In genomic region chr12:57904848-57905811, GRCh38 we compare ENCODE assay signal across 8 cellular contexts. TPM values are rescaled to one million over a fixed set of nuclear protein-coding genes. Genes with fewer than 3 reads are reported as not detected.
DNase-seq lines count a peak whose midpoint lies in the region; ATAC-seq, FAIRE-seq and TF ChIP-seq lines count a peak whose summit lies in the region.

No MANE protein-coding gene starts in this region.

- no peak overlapping the region for H3K4me3 ChIP-seq in NT2/D1 (ENCODE audit: insufficient read length, low read depth)
- no peak overlapping the region for H3K4me3 ChIP-seq in mucosa of descending colon

- ATAC-seq in GM21447 (IDR thresholded peaks at IDR 0.05; ENCODE audit: unreplicated experiment) (peak; percentile 93), mucosa of descending colon (peak; percentile 100)

- H3K4me1 ChIP-seq in NT2/D1 (ENCODE audit: insufficient read depth, insufficient read length) (no peaks in the 10 kb centered on the region), mucosa of descending colon (ENCODE audit: low read depth) (peaks cover 12% of the 10 kb centered on the region)

- DNase-seq in D721Med (ENCODE audit: insufficient read length, low spot score) (peak; percentile 57), HuH-7 (ENCODE audit: low spot score) (peak; percentile 71), NT2/D1 (ENCODE audit: low read depth, low spot score) (peak; percentile 90), mucosa of descending colon (peak; percentile 81 to 96 (median 93))
- peak; percentile 66 to 71 for DNase-seq in activated CD8-positive, alpha-beta memory T cell treated with anti-CD3 and anti-CD28 coated beads for 4 hours (ENCODE audit: low read depth in 2 of 2)
- peak; percentile 92 for DNase-seq in stimulated activated CD8-positive, alpha-beta memory T cell treated with anti-CD3 and anti-CD28 coated beads, Interleukin-4, amount 100 ng/mL, for 48 hours

- no peaks in the 10 kb centered on the region for H3K9me3 ChIP-seq in NT2/D1 (ENCODE audit: insufficient read depth, low read length)
- H3K9me3 ChIP-seq in mucosa of descending colon: no peaks in the 10 kb centered on the region

- FAIRE-seq in D721Med (lab: Jason Lieb, UNC) (peak; percentile 63), endometrium (lab: Jason Lieb, UNC) (peak; percentile 93)

- TF ChIP-seq CTCF in D721Med (IDR thresholded peaks at IDR 0.05; ENCODE audit: insufficient read depth, missing control alignments) (peak; percentile 100), mucosa of descending colon (IDR thresholded peaks at IDR 0.05) (peak; percentile 99)

- peaks cover 3% of the 10 kb centered on the region for H3K27me3 ChIP-seq in NT2/D1 (ENCODE audit: insufficient read depth, insufficient read length)

- no peaks in the 10 kb centered on the region for H3K36me3 ChIP-seq in NT2/D1 (ENCODE audit: insufficient read depth, insufficient read length, low read length)
- no peaks in the 10 kb centered on the region for H3K36me3 ChIP-seq in mucosa of descending colon (ENCODE audit: low read depth)

- intact Hi-C loops in mucosa of descending colon (cut with DNase I, micrococcal nuclease): loop anchor here (5.0 to 10.0 kb wide), 2 partner anchors 73 to 100 kb away; no protein-coding TSS in a partner anchor

- H3K9ac ChIP-seq in NT2/D1 (ENCODE audit: insufficient read length, low read depth): no peak overlapping the region

RNA-seq across cellular contexts. Expression of gene ATP23, which starts 36.2 kb away (rescaled TPM):
- total RNA-seq in mucosa of descending colon: 10 to 100 TPM; 13.7 to 19.0 (median 15.3) TPM

RNA-seq across cellular contexts. Expression of gene CTDSP2, which starts 58.6 kb away (rescaled TPM):
- 100 to 1,000 TPM; 220 to 339 (median 256) TPM for total RNA-seq in mucosa of descending colon
